14 cellular contexts compared by ENCODE assay signal in the genomic region with DNA sequence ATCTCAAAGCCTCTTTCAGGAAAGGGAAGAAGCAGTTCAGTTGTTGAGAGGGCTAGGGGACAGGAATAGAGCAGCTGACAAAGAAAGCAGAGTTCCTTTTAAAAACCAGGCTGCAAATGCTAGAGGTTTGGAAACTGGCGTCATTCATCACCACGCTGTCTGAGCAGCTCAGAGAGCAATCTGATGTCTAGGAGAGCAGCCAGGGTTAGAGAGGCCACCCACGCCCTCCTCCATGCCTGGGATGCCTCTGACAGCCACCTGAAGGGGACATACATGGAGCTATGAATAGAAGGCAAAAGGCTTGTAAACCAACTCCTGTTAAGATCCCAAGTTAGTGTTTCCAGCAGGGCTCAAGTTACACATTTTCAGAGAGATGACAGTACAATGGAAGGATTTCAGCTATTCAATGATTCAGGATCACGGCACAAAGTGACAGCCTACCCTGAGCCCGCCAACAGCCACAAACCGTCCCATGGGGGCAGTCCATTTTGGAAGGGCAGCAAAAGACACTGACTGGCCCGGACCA. TPM values are rescaled to one million over a fixed set of nuclear protein-coding genes. Genes with fewer than 3 reads are reported as not detected.
DNase-seq lines count a peak whose midpoint lies in the region; ATAC-seq, FAIRE-seq and TF ChIP-seq lines count a peak whose summit lies in the region.
"Had no signal": no experiment of that assay in that cellular context is flagged by ENCODE, and none has a peak within 500 bp of the region (broad histone marks: within the 10 kb centered on the region; RNA-seq: fewer than 3 reads in every experiment).

No MANE protein-coding gene starts in this region.

- H2BK12ac ChIP-seq in H9 (ENCODE audit: insufficient read length, low read depth, low read length): no peak overlapping the region

- H2BK15ac ChIP-seq in H9 (ENCODE audit: low read depth, low read length): no peak overlapping the region; the same call in 1 of the 2 replicates

- peak overlapping the region in 2 of 3 experiments; percentile 58 to 68; a peak in 3 of 7 replicates for H3K27ac Mint-ChIP-seq in H9

- no peak overlapping the region for H4K91ac ChIP-seq in H9 (ENCODE audit: insufficient read length, low read depth, low read length)

- H3K56ac ChIP-seq in H9 (ENCODE audit: insufficient read length, low read depth, low read length): no peak overlapping the region

- no peak overlapping the region for H2AK5ac ChIP-seq in H9 (ENCODE audit: insufficient read length, low read length)

- H4K20me1 ChIP-seq in H9 (ENCODE audit: control insufficient read depth, insufficient read depth, insufficient read length): no peaks in the 10 kb centered on the region

- no peak overlapping the region for H3K4me3 Mint-ChIP-seq in H9

- no peak overlapping the region for H3K4ac ChIP-seq in H9 (ENCODE audit: low read depth, low read length)

- H2AFZ ChIP-seq in H9 (ENCODE audit: low read length): no peak overlapping the region

- H3K9me3 Mint-ChIP-seq in H9: no peaks in the 10 kb centered on the region

- no peak overlapping the region for H3K18ac ChIP-seq in H9 (ENCODE audit: insufficient read length, low read depth, low read length)

- H3K27ac ChIP-seq in H9 (ENCODE audit: insufficient read length, low read depth, low read length): no peak overlapping the region
- H3K27ac ChIP-seq in skeletal muscle tissue (ENCODE audit: low read depth, low read length): peak overlapping the region; percentile 93
- H3K27ac ChIP-seq: SK-N-MC had no signal

- intact Hi-C loops in left cardiac atrium (cut with DNase I): no loop called here

- H3K4me2 ChIP-seq in H9 (ENCODE audit: insufficient read depth, insufficient read length, low read length): no peak overlapping the region

- peaks cover 0 to 11% (median 2%) of the 10 kb centered on the region in 3 donors for H3K36me3 ChIP-seq in skeletal muscle tissue (ENCODE audit: control insufficient read depth in 3 of 3, insufficient read depth in 3 of 3, low read length in 3 of 3)

- H3K14ac ChIP-seq in H9 (ENCODE audit: insufficient read depth, low read length): no peak overlapping the region

- H4K8ac ChIP-seq in H9 (replicated peaks; ENCODE audit: insufficient read length, low read depth, low read length): no peak overlapping the region

- H3K9ac ChIP-seq in H9 (ENCODE audit: extremely low read depth, insufficient read length, low read length) (no peak overlapping the region), skeletal muscle tissue (ENCODE audit: low read depth in 1 of 3, low read length in 3 of 3) (peak overlapping the region; percentile 28 to 54 (median 40))

- WGBS in H9 (ENCODE audit: extremely low coverage, insufficient read length, low lambda C conversion rate): no CpG with 5 or more reads among the region's 7 CpGs

- H3T11ph ChIP-seq in H9 (ENCODE audit: low read length): no peak overlapping the region

- H3K79me1 ChIP-seq in H9 (ENCODE audit: insufficient read depth, low read depth, low read length, poor library complexity, severe bottlenecking): peaks cover 13% of the 10 kb centered on the region

- peak; percentile 67 to 82 for ATAC-seq in left cardiac atrium
- ATAC-seq in GM21381 (IDR thresholded peaks at IDR 0.05; ENCODE audit: unreplicated experiment): no peak
- no peak for ATAC-seq in GM18907 (IDR thresholded peaks at IDR 0.05; ENCODE audit: unreplicated experiment)

- H3K9me3 ChIP-seq in H9 (ENCODE audit: control insufficient read depth, low read depth, low read length) (no peaks in the 10 kb centered on the region), skeletal muscle tissue (ENCODE audit: control insufficient read depth in 3 of 3, low read length in 3 of 3) (no peaks in the 10 kb centered on the region)

- no peak overlapping the region for H2BK20ac ChIP-seq in H9 (ENCODE audit: low read depth, low read length, poor library complexity, severe bottlenecking)

- H3K4me1 Mint-ChIP-seq in H9: peaks cover 9 to 17% of the 10 kb centered on the region in 2 experiments; a peak in 3 of 4 replicates

- DNase-seq in H9: no peak
- DNase-seq in amniotic stem cell (lab: John Stamatoyannopoulos, UW): peak; percentile 16
- no peak for DNase-seq in left cardiac atrium
- no peak for DNase-seq in RCC 7860 (ENCODE audit: low spot score)
- DNase-seq in middle frontal gyrus (ENCODE audit: extremely low spot score, low spot score): no peak
- DNase-seq: activated CD4-positive, alpha-beta T cell treated with anti-CD3 and anti-CD28 coated beads, Interleukin-2, amount 50 U/mL, for 48 hours; central memory CD4-positive, alpha-beta T cell; GDM1; occipital lobe had no signal

- peak overlapping the region in 1 of 3 donors; percentile 32 for H3K4me3 ChIP-seq in skeletal muscle tissue (ENCODE audit: low read length in 3 of 3)
- H3K4me3 ChIP-seq: SK-N-MC had no signal

- H2BK5ac ChIP-seq in H9 (ENCODE audit: insufficient read length, low read length): no peak overlapping the region

- H3K79me2 ChIP-seq in H9 (ENCODE audit: insufficient read depth, low read length): peaks cover 4% of the 10 kb centered on the region; the same call in 1 of the 2 replicates

- FAIRE-seq in RCC 7860 (lab: Jason Lieb, UNC): no peak

- peaks cover 5 to 43% (median 6%) of the 10 kb centered on the region in 3 experiments; a peak in 6 of 7 replicates for H3K36me3 Mint-ChIP-seq in H9 (ENCODE audit: insufficient read depth in 1 of 3, low read depth in 3 of 3)

- H4K5ac ChIP-seq in H9 (ENCODE audit: insufficient read length, low read depth, low read length): no peak overlapping the region

- H3K27me3 ChIP-seq in H9 (ENCODE audit: insufficient read depth, low read length) (no peaks in the 10 kb centered on the region), skeletal muscle tissue (ENCODE audit: control insufficient read depth in 3 of 3, insufficient read depth in 3 of 3, low read length in 3 of 3) (no peaks in the 10 kb centered on the region)

- peaks cover 5% of the 10 kb centered on the region for H3K23me2 ChIP-seq in H9 (ENCODE audit: insufficient read length, low read depth, low read length, poor library complexity, severe bottlenecking)

- H3K4me1 ChIP-seq in H9 (ENCODE audit: insufficient read depth, low read length): no peaks in the 10 kb centered on the region
- peaks cover 50 to 69% (median 50%) of the 10 kb centered on the region in 3 donors for H3K4me1 ChIP-seq in skeletal muscle tissue (ENCODE audit: control insufficient read depth in 3 of 3, insufficient read depth in 3 of 3, low read length in 3 of 3)

- H3K27me3 Mint-ChIP-seq in H9 (ENCODE audit: low read depth): no peaks in the 10 kb centered on the region

- H2BK120ac ChIP-seq in H9 (ENCODE audit: low read depth, low read length, poor library complexity, severe bottlenecking): no peak overlapping the region

- no peak overlapping the region for H3K23ac ChIP-seq in H9 (ENCODE audit: insufficient read length, low read depth, low read length)

- TF ChIP-seq CTCF in H9 (conservative IDR thresholded peaks at IDR 0.05): no peak

RNA-seq across cellular contexts. Expression of a gene that starts 12.4 kb away (rescaled TPM):
- total RNA-seq in H9 (2021) (73.8 and 75.7 TPM in 2 replicates), left cardiac atrium (10 to 100 TPM; 68.2 to 72.6 TPM), skeletal muscle tissue (19.8 TPM)

RNA-seq across cellular contexts. Expression of a gene that starts 19.8 kb away (rescaled TPM):
- 0.15 and 0.18 TPM in 2 replicates for total RNA-seq in H9 (2021)
- under 1 TPM in 1 of 2 donors, not detected in 1; 0.24 TPM for total RNA-seq in left cardiac atrium
- total RNA-seq in skeletal muscle tissue: not detected
- total RNA-seq: HT1080, occipital lobe had no signal

RNA-seq across cellular contexts. Expression of a gene that starts 21.3 kb away (rescaled TPM):
- 39.1 and 43.5 TPM in 2 replicates for total RNA-seq in H9 (2021)
- total RNA-seq in left cardiac atrium: 10 to 100 TPM; 19.8 to 23.4 TPM
- total RNA-seq in skeletal muscle tissue: 8.9 TPM

RNA-seq across cellular contexts. Expression of a gene that starts 29.9 kb away (rescaled TPM):
- total RNA-seq in H9 (2021): 3.9 and 4.5 TPM in 2 replicates
- 1 to 10 TPM; 6.4 to 6.7 TPM for total RNA-seq in left cardiac atrium
- total RNA-seq in skeletal muscle tissue: 3.7 TPM

RNA-seq across cellular contexts. Expression of a gene that starts 38.5 kb away (rescaled TPM):
- total RNA-seq in H9 (2021) (0.13 TPM in 1 of 2 replicates, not detected in the other), left cardiac atrium (under 1 TPM; 0.18 to 0.21 TPM), skeletal muscle tissue (not detected)
- total RNA-seq: HT1080 had no signal

Comparison
In these comparisons a context has a peak if more than half of its experiments do, and no peak if none do; other contexts are left out.
1. ATAC-seq: peak in left cardiac atrium (2 of 2); none in GM21381 (single experiment) and GM18907 (single experiment).